In the genomic region with DNA sequence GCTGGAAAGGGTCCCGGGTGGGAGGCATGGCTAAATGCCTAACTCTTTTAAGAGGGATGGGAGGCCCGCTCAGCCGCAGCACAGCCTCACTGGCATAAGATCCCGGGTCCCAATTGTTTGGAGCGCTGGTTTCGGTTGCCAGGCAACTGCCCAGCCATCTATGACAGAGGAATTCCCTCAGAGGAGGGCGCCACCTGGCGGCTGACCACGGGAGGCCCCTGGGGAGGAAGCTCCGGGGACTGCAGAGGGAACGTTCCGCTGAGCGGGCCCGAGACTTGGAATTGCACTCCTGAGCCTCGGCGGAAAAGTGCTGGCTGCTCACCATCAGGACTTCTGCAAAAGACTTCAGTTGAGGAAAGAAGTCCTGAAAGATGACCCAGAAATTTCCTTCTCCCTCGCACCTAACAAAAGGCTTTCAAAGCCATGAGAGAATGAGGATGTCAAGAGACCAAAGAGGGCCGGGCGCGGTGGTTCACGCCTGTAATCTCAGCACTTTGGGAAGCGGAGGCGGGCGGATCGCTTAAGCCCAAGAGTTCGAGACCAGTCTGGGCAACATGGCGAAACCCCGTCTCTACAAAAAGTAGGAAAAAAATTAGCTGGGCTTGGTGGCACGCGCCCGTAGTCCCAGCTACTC, we compare ENCODE assay signal across 8 cellular contexts. TPM values are rescaled to one million over a fixed set of nuclear protein-coding genes. Genes with fewer than 3 reads are reported as not detected.
DNase-seq lines count a peak whose midpoint lies in the region; ATAC-seq and TF ChIP-seq lines count a peak whose summit lies in the region.

No MANE protein-coding gene starts in this region.

- peaks cover 10% of the 10 kb centered on the region for H3K4me1 ChIP-seq in psoas muscle
- H3K4me1 ChIP-seq in upper lobe of right lung = peaks cover 19% of the 10 kb centered on the region

- H3K27me3 ChIP-seq in psoas muscle (ENCODE audit: insufficient read depth in 3 of 3, low read length in 2 of 3) (peaks cover 0 to 37% (median 0%) of the 10 kb centered on the region in 3 donors), upper lobe of right lung (peaks cover 40% of the 10 kb centered on the region)

- DNase-seq in G401 (ENCODE audit: low spot score) (peak; percentile 85), HFFc6 (peak; percentile 80), NCI-H1417 (lab: John Stamatoyannopoulos, UW) (peak; percentile 93 to 97 (median 93)), amniotic epithelial cell (ENCODE audit: low read depth) (peak; percentile 83), left ventricle myocardium superior (peak; percentile 96), psoas muscle (peak; percentile 94 to 97), upper lobe of right lung (peak; percentile 97)

- intact Hi-C loops in left ventricle myocardium superior (cut with micrococcal nuclease) (no loop called here), psoas muscle (cut with DNase I) (loop anchor here in 1 of 2 donors (5.0 kb wide), 1 partner anchor 150 kb away; the partner anchor contains the start of gene CLCC1), upper lobe of right lung (cut with DNase I) (no loop called here)

- H3K36me3 ChIP-seq in psoas muscle (ENCODE audit: insufficient read depth in 1 of 2, low read depth in 1 of 2) (no peaks in the 10 kb centered on the region), upper lobe of right lung (no peaks in the 10 kb centered on the region)

- no peaks in the 10 kb centered on the region for H3K9me3 Mint-ChIP-seq in HFFc6
- no peaks in the 10 kb centered on the region for H3K9me3 Mint-ChIP-seq in T-helper 1 cell treated with Interleukin-12 subunit alpha and Interleukin-12 subunit beta and Interleukin-4 antibody, amounts not matched to agents 30 μg/mL and 1 μg/mL, for 36 hours

- H3K36me3 Mint-ChIP-seq in HFFc6 (ENCODE audit: low read depth) = no peaks in the 10 kb centered on the region
- peaks cover 2% of the 10 kb centered on the region for H3K36me3 Mint-ChIP-seq in T-helper 1 cell treated with Interleukin-12 subunit alpha and Interleukin-12 subunit beta and Interleukin-4 antibody, amounts not matched to agents 30 μg/mL and 1 μg/mL, for 36 hours (ENCODE audit: low read depth)

- H3K27me3 Mint-ChIP-seq in HFFc6 (ENCODE audit: insufficient read depth) = peaks cover 36% of the 10 kb centered on the region
- peaks cover 37% of the 10 kb centered on the region for H3K27me3 Mint-ChIP-seq in T-helper 1 cell treated with Interleukin-12 subunit alpha and Interleukin-12 subunit beta and Interleukin-4 antibody, amounts not matched to agents 30 μg/mL and 1 μg/mL, for 36 hours (ENCODE audit: low read depth)

- peak overlapping the region; percentile 82 for H3K27ac Mint-ChIP-seq in HFFc6
- peak overlapping the region; percentile 80 for H3K27ac Mint-ChIP-seq in T-helper 1 cell treated with Interleukin-12 subunit alpha and Interleukin-12 subunit beta and Interleukin-4 antibody, amounts not matched to agents 30 μg/mL and 1 μg/mL, for 36 hours

- WGBS in psoas muscle, 3 donors = 3 to 10% (median 7%) methylated on average over 31 of the region's 31 CpGs

- H3K4me3 Mint-ChIP-seq in HFFc6 = peak overlapping the region; percentile 83
- H3K4me3 Mint-ChIP-seq in T-helper 1 cell treated with Interleukin-12 subunit alpha and Interleukin-12 subunit beta and Interleukin-4 antibody, amounts not matched to agents 30 μg/mL and 1 μg/mL, for 36 hours = peak overlapping the region; percentile 83

- in situ Hi-C loops in G401 (cut with HindIII; ENCODE audit: low sequenced_read_pairs) = no loop called here

- TF ChIP-seq CTCF in HFFc6 (IDR thresholded peaks at IDR 0.05) = peak; percentile 99
- TF ChIP-seq CTCF in psoas muscle (IDR thresholded peaks at IDR 0.05) = peak; percentile 97
- peak; percentile 98 for TF ChIP-seq CTCF in upper lobe of right lung (IDR thresholded peaks at IDR 0.05)

- ATAC-seq in left ventricle myocardium superior = peak; percentile 98
- peak; percentile 96 to 99 (median 97) for ATAC-seq in psoas muscle
- ATAC-seq in upper lobe of right lung = peak; percentile 96

- H3K9me3 ChIP-seq in psoas muscle (no peaks in the 10 kb centered on the region), upper lobe of right lung (no peaks in the 10 kb centered on the region)

- H3K4me3 ChIP-seq in psoas muscle (peak overlapping the region; percentile 56), upper lobe of right lung (peak overlapping the region; percentile 6)

- peaks cover 26% of the 10 kb centered on the region for H3K4me1 Mint-ChIP-seq in HFFc6 (ENCODE audit: low read depth)
- peaks cover 26% of the 10 kb centered on the region for H3K4me1 Mint-ChIP-seq in T-helper 1 cell treated with Interleukin-12 subunit alpha and Interleukin-12 subunit beta and Interleukin-4 antibody, amounts not matched to agents 30 μg/mL and 1 μg/mL, for 36 hours (ENCODE audit: low read depth)

- H3K27ac ChIP-seq in psoas muscle (no peak overlapping the region), upper lobe of right lung (no peak overlapping the region)

RNA-seq across cellular contexts. Expression of gene ELAPOR1, which starts 1.1 kb away (rescaled TPM):
- total RNA-seq in G401 (2014; rRNA removed; shearing (Covaris generic)) = not detected in 2 replicates
- total RNA-seq in HFFc6 (2021; fragmentation: NEBNext Ultra II Directional; extraction: Animal tissue kit (Norgen Biotek cat#: 25700)) = 1 to 10 TPM in 5 of 6 experiments, under 1 TPM in 1; 0.38 to 2.6 (median 2.0) TPM
- total RNA-seq in left ventricle myocardium superior (0.30 TPM), psoas muscle (under 1 TPM; 0.11 to 0.46 (median 0.32) TPM), upper lobe of right lung (5.6 TPM)
- polyA plus RNA-seq in psoas muscle = under 1 TPM in 2 of 3 donors, not detected in 1; 0.03 to 0.05 TPM

RNA-seq across cellular contexts. Expression of gene TMEM167B, which starts 22.2 kb away (rescaled TPM):
- total RNA-seq in G401 (2014; rRNA removed; shearing (Covaris generic)) = 7.2 and 9.6 TPM in 2 replicates
- total RNA-seq in HFFc6 (2021; fragmentation: NEBNext Ultra II Directional; extraction: Animal tissue kit (Norgen Biotek cat#: 25700)) = 10 to 100 TPM; 48.0 to 58.6 (median 53.5) TPM
- total RNA-seq in left ventricle myocardium superior (31.5 TPM), psoas muscle (10 to 100 TPM; 27.2 to 56.0 (median 34.0) TPM), upper lobe of right lung (49.7 TPM)
- polyA plus RNA-seq in psoas muscle = 10 to 100 TPM; 19.8 to 39.1 (median 20.2) TPM

RNA-seq across cellular contexts. Expression of gene TAF13, which starts 37.0 kb away (rescaled TPM):
- 6.3 and 23.9 TPM in 2 replicates for total RNA-seq in G401 (2014; rRNA removed; shearing (Covaris generic))
- total RNA-seq in HFFc6 (2021; fragmentation: NEBNext Ultra II Directional; extraction: Animal tissue kit (Norgen Biotek cat#: 25700)) = 100 to 1,000 TPM in 5 of 6 experiments, 10 to 100 TPM in 1; 94.3 to 150 (median 106) TPM
- total RNA-seq in left ventricle myocardium superior = 62.4 TPM
- total RNA-seq in psoas muscle = 10 to 100 TPM; 61.5 to 89.9 (median 72.9) TPM
- polyA plus RNA-seq in psoas muscle = 100 to 1,000 TPM in 2 of 3 donors, 10 to 100 TPM in 1; 74.3 to 228 (median 120) TPM
- 41.1 TPM for total RNA-seq in upper lobe of right lung
